ENCODE assay signal across 16 cellular contexts in the genomic region with DNA sequence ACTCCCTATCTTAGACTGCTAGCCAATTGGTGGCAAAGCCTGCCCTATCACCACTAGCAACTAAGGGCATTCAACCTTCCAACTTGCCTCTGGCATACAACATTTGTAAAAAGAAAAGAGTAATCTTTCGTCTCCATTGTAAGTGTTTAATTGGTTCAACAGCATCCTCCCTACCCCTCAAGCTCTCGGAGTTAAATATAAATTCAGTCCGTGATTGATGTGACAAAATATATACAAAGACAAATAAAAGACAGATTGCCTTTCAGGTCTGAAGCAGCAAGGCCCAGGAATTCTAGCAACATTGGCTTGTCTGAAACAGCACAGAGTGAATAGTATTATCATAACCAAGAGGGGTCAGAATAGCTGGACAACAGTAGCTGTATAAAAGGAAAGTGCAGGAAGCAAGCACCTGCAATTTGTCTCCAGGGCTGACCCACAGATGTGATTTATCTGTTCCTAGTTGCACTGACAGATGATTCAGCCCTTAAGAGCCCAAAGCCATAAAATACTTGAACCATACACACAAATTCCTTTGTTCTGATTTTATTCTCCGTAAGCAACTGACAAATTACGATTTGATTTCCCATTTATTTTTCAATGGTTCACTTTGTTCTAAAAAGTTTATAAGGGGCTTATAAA. TPM values are rescaled to one million over a fixed set of nuclear protein-coding genes. Genes with fewer than 3 reads are reported as not detected.
A peak's percentile ranks its signal among the peaks of the same experiment; 100 is the strongest.
DNase-seq lines count a peak whose midpoint lies in the region; ATAC-seq and TF ChIP-seq lines count a peak whose summit lies in the region.
"Had no signal": no experiment of that assay in that cellular context is flagged by ENCODE, and none has a peak within 500 bp of the region (broad histone marks: within the 10 kb centered on the region; RNA-seq: fewer than 3 reads in every experiment).

No MANE protein-coding gene starts in this region.

- H3K4me3 ChIP-seq in ACC112 (ENCODE audit: low read depth, low read length) (no peak overlapping the region), body of pancreas (no peak overlapping the region)
- H3K4me3 ChIP-seq: BLaER1, thoracic aorta had no signal

- no peak for TF ChIP-seq POLR2A in body of pancreas (IDR thresholded peaks at IDR 0.05)

- no peaks in the 10 kb centered on the region for H3K4me1 Mint-ChIP-seq in stimulated activated effector memory CD8-positive, alpha-beta T cell treated with anti-CD3 and anti-CD28 coated beads, Interleukin-12 subunit alpha, Interleukin-12 subunit beta, amount 100 ng/mL, for 72 hours

- no peaks in the 10 kb centered on the region for H3K79me2 ChIP-seq in ACC112 (ENCODE audit: control insufficient read depth, insufficient read depth, low read length, unreplicated experiment)

- DNase-seq in HK-2 (ENCODE audit: unreplicated experiment) (peak; percentile 38), body of pancreas (no peak), islet precursor cell (peak; percentile 66), NCI-H2081 (lab: John Stamatoyannopoulos, UW) (no peak)
- no peak for DNase-seq in stimulated activated effector memory CD8-positive, alpha-beta T cell treated with anti-CD3 and anti-CD28 coated beads, Interleukin-12 subunit alpha, Interleukin-12 subunit beta, amount 100 ng/mL, for 72 hours (ENCODE audit: low spot score in 2 of 2)
- DNase-seq: cortex of kidney; NCI-H146; stimulated activated CD4-positive, alpha-beta T cell treated with anti-CD3 and anti-CD28 coated beads, Interleukin-4, amount 100 ng/mL, for 1 hour had no signal

- no peaks in the 10 kb centered on the region for H3K9me3 ChIP-seq in body of pancreas
- H3K9me3 ChIP-seq: thoracic aorta had no signal

- no peak overlapping the region for H2AFZ ChIP-seq in ACC112 (ENCODE audit: low read length, unreplicated experiment)

- TF ChIP-seq CTCF in body of pancreas (IDR thresholded peaks at IDR 0.05): no peak

- no peaks in the 10 kb centered on the region for H3K9me3 Mint-ChIP-seq in stimulated activated effector memory CD8-positive, alpha-beta T cell treated with anti-CD3 and anti-CD28 coated beads, Interleukin-12 subunit alpha, Interleukin-12 subunit beta, amount 100 ng/mL, for 72 hours
- H3K9me3 Mint-ChIP-seq: activated T-helper 1 cell treated with anti-CD3 and anti-CD28 coated beads, Interleukin-12 subunit alpha, Interleukin-12 subunit beta, Interleukin-2, Interleukin-4 antibody, amounts not matched to agents 30 ng/mL and 10 ng/mL and 1 ng/mL, durations not matched to agents 14 hours and 24 hours and 36 hours; natural killer cell treated with Interleukin-12 subunit alpha and Interleukin-12 subunit beta and Interleukin-15 and Interleukin-18, amount 100 ng/mL, for 72 hours had no signal

- H3K4me1 ChIP-seq in ACC112 (ENCODE audit: control insufficient read depth, insufficient read depth, low read length, unreplicated experiment): peaks cover 48% of the 10 kb centered on the region
- H3K4me1 ChIP-seq in body of pancreas: no peaks in the 10 kb centered on the region
- H3K4me1 ChIP-seq: BLaER1 had no signal

- peak; percentile 47 for ATAC-seq in body of pancreas
- no peak for ATAC-seq in stimulated activated effector memory CD8-positive, alpha-beta T cell treated with anti-CD3 and anti-CD28 coated beads, Interleukin-12 subunit alpha, Interleukin-12 subunit beta, amount 100 ng/mL, for 72 hours
- no peak for ATAC-seq in GM21390 (IDR thresholded peaks at IDR 0.05; ENCODE audit: unreplicated experiment)
- ATAC-seq in GM21786 (IDR thresholded peaks at IDR 0.05; ENCODE audit: unreplicated experiment): no peak
- ATAC-seq: natural killer cell treated with Interleukin-12 subunit alpha and Interleukin-12 subunit beta and Interleukin-15 and Interleukin-18, amount 100 ng/mL, for 72 hours had no signal

- no peaks in the 10 kb centered on the region for H3K36me3 Mint-ChIP-seq in stimulated activated effector memory CD8-positive, alpha-beta T cell treated with anti-CD3 and anti-CD28 coated beads, Interleukin-12 subunit alpha, Interleukin-12 subunit beta, amount 100 ng/mL, for 72 hours
- H3K36me3 Mint-ChIP-seq: natural killer cell treated with Interleukin-12 subunit alpha and Interleukin-12 subunit beta and Interleukin-15 and Interleukin-18, amount 100 ng/mL, for 72 hours had no signal

- H3K36me3 ChIP-seq in ACC112 (ENCODE audit: insufficient read depth, low read length): no peaks in the 10 kb centered on the region
- H3K36me3 ChIP-seq in body of pancreas (replicated peaks in 1 of 2; ENCODE audit: insufficient read depth in 1 of 2, low read depth in 2 of 2): no peaks in the 10 kb centered on the region
- H3K36me3 ChIP-seq: BLaER1, thoracic aorta had no signal

- no peaks in the 10 kb centered on the region for H3K27me3 ChIP-seq in ACC112 (ENCODE audit: insufficient read depth, low read length)
- no peaks in the 10 kb centered on the region for H3K27me3 ChIP-seq in body of pancreas
- H3K27me3 ChIP-seq: BLaER1 had no signal

- H3K27ac ChIP-seq in ACC112 (ENCODE audit: low read depth, low read length) (peak overlapping the region; percentile 78), body of pancreas (no peak overlapping the region)
- H3K27ac ChIP-seq: BLaER1, VCaP had no signal

- H3K27ac Mint-ChIP-seq in stimulated activated effector memory CD8-positive, alpha-beta T cell treated with anti-CD3 and anti-CD28 coated beads, Interleukin-12 subunit alpha, Interleukin-12 subunit beta, amount 100 ng/mL, for 72 hours: no peak overlapping the region
- H3K27ac Mint-ChIP-seq: activated T-helper 1 cell treated with anti-CD3 and anti-CD28 coated beads, Interleukin-12 subunit alpha, Interleukin-12 subunit beta, Interleukin-2, Interleukin-4 antibody, amounts not matched to agents 30 ng/mL and 10 ng/mL and 1 ng/mL, durations not matched to agents 14 hours and 24 hours and 36 hours; natural killer cell treated with Interleukin-12 subunit alpha and Interleukin-12 subunit beta and Interleukin-15 and Interleukin-18, amount 100 ng/mL, for 72 hours had no signal

- H3K4me3 Mint-ChIP-seq in stimulated activated effector memory CD8-positive, alpha-beta T cell treated with anti-CD3 and anti-CD28 coated beads, Interleukin-12 subunit alpha, Interleukin-12 subunit beta, amount 100 ng/mL, for 72 hours: no peak overlapping the region
- H3K4me3 Mint-ChIP-seq: activated T-helper 1 cell treated with anti-CD3 and anti-CD28 coated beads, Interleukin-12 subunit alpha, Interleukin-12 subunit beta, Interleukin-2, Interleukin-4 antibody, amounts not matched to agents 30 ng/mL and 10 ng/mL and 1 ng/mL, durations not matched to agents 14 hours and 24 hours and 36 hours; natural killer cell treated with Interleukin-12 subunit alpha and Interleukin-12 subunit beta and Interleukin-15 and Interleukin-18, amount 100 ng/mL, for 72 hours had no signal

- WGBS in body of pancreas, 2 donors: 38 to 53% methylated on average over 5 of the region's 5 CpGs

- intact Hi-C loops in body of pancreas (cut with DNase I): no loop called here

RNA-seq across cellular contexts. Expression of gene ANKRD1, which starts 47.7 kb away (rescaled TPM):
- 1 to 10 TPM in 1 of 2 donors, under 1 TPM in 1; 0.52 to 4.3 TPM for total RNA-seq in body of pancreas
- total RNA-seq: activated T-helper 1 cell treated with anti-CD3 and anti-CD28 coated beads, Interleukin-12 subunit alpha, Interleukin-12 subunit beta, Interleukin-2, Interleukin-4 antibody, amounts not matched to agents 30 ng/mL and 10 ng/mL and 1 ng/mL, durations not matched to agents 14 hours and 24 hours and 36 hours; natural killer cell treated with Interleukin-12 subunit alpha and Interleukin-12 subunit beta and Interleukin-15 and Interleukin-18, amount 100 ng/mL, for 72 hours had no signal

Comparison
In these comparisons a context has a peak if more than half of its experiments do, and no peak if none do; other contexts are left out.
1. DNase-seq: peak in HK-2 (single experiment) and islet precursor cell (single experiment); none in body of pancreas (0 of 4), stimulated activated effector memory CD8-positive, alpha-beta T cell treated with anti-CD3 and anti-CD28 coated beads, Interleukin-12 subunit alpha, Interleukin-12 subunit beta, amount 100 ng/mL, for 72 hours (0 of 2) and NCI-H2081 (0 of 2).